Comparison of ENCODE assay signal across 1 cellular context in the genomic region with DNA sequence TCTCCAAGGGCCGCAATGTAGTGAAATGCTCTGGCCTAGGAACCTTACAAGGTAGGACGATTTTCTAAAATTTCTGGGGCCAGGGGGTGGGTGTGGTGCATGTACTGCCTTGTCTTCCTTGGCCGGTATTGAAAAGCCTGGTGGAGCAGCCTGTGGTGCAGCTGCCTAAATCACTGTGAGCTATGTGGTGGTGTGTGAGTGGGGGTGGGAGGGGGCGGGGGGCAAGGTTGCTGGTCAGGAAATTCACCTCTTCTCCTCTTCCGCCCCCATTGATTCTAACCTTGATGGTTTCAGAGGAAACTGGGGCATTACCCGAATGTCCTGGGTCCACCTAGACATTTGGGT.
TF ChIP-seq lines count a peak whose summit lies in the region.

No MANE protein-coding gene starts in this region.

TF ChIP-seq in endothelial cell of umbilical vein, 7 proteins besides CTCF, POLR2A, EP300 and RAD21:
- no peak for TF ChIP-seq EZH2 (IDR thresholded peaks at IDR 0.05; ENCODE audit: borderline replicate concordance, low read depth, low read length, severe bottlenecking)
- TF ChIP-seq GATA2 (IDR thresholded peaks at IDR 0.05; ENCODE audit: insufficient read depth, insufficient read length, low read depth, low read length): no peak
- no peak for TF ChIP-seq POLR2AphosphoS5 (IDR thresholded peaks at IDR 0.05; ENCODE audit: insufficient read depth, low read depth, low read length)
- TF ChIP-seq JUN (IDR thresholded peaks at IDR 0.05; ENCODE audit: borderline replicate concordance, insufficient read depth, insufficient read length, low read depth): no peak
